ENCODE assay signal across 20 cellular contexts in genomic region chr4:20532096-20532495, GRCh38.
DNase-seq lines count a peak whose midpoint lies in the region; ATAC-seq and TF ChIP-seq lines count a peak whose summit lies in the region.
"Had no signal": no experiment of that assay in that cellular context is flagged by ENCODE, and none has a peak within 500 bp of the region (broad histone marks: within the 10 kb centered on the region; RNA-seq: fewer than 3 reads in every experiment).

No MANE protein-coding gene starts in this region.

- no peak for TF ChIP-seq POLR2A in ovary (IDR thresholded peaks at IDR 0.05)

- no peak overlapping the region for H3K4ac ChIP-seq in mesenchymal stem cell (ENCODE audit: low read depth in 1 of 2, low read length in 2 of 2)

- no peak overlapping the region for H2BK5ac ChIP-seq in mesenchymal stem cell (ENCODE audit: low read depth, low read length, poor library complexity, severe bottlenecking)

- H3K4me1 ChIP-seq in A673 (ENCODE audit: insufficient read depth, low read length, poor library complexity, severe bottlenecking) (peaks cover 14% of the 10 kb centered on the region), SJSA1 (replicated peaks) (peaks cover 57% of the 10 kb centered on the region), mesenchymal stem cell (ENCODE audit: control insufficient read depth, insufficient read depth, low read depth, low read length) (peaks cover 6% of the 10 kb centered on the region), ovary (ENCODE audit: insufficient read depth) (no peaks in the 10 kb centered on the region)

- H3K9ac ChIP-seq in mesenchymal stem cell (ENCODE audit: low read length): no peak overlapping the region
- H3K9ac ChIP-seq: KMS-11 had no signal

- TF ChIP-seq CTCF in A673 (conservative IDR thresholded peaks at IDR 0.05; ENCODE audit: low read depth, low read length): no peak
- no peak for TF ChIP-seq CTCF in HFFc6 (IDR thresholded peaks at IDR 0.05)
- TF ChIP-seq CTCF in ovary (IDR thresholded peaks at IDR 0.05): no peak

- POLR2A ChIA-PET in A673 (lab: Charles Lee; ENCODE audit: low non-redundant PET): interaction anchor here (0.6 kb wide), 1 partner anchor 281 kb away, joined by 3 read pairs; no protein-coding TSS in a partner anchor

- no peak overlapping the region for H4K8ac ChIP-seq in mesenchymal stem cell (ENCODE audit: low read length)

- no peak overlapping the region for H3K4me2 ChIP-seq in mesenchymal stem cell (ENCODE audit: low read length, poor library complexity, severe bottlenecking)
- H3K4me2 ChIP-seq: KMS-11 had no signal

- H3K27me3 ChIP-seq in A673 (replicated peaks; ENCODE audit: insufficient read depth, low read depth, low read length, poor library complexity) (no peaks in the 10 kb centered on the region), SJSA1 (replicated peaks) (no peaks in the 10 kb centered on the region), mesenchymal stem cell (ENCODE audit: control insufficient read depth in 1 of 2, insufficient read depth in 1 of 2, low read length in 2 of 2) (no peaks in the 10 kb centered on the region), ovary (no peaks in the 10 kb centered on the region)

- H3K27ac ChIP-seq in A673 (ENCODE audit: low read depth, low read length, poor library complexity, severe bottlenecking) (peak overlapping the region; percentile 10), SJSA1 (peak overlapping the region; percentile 84), mesenchymal stem cell (ENCODE audit: low read length, poor library complexity, severe bottlenecking) (peak overlapping the region; percentile 91), ovary (no peak overlapping the region)
- H3K27ac ChIP-seq: 22Rv1, C4-2B, KMS-11 had no signal

- no peak for ATAC-seq in HG03139 (IDR thresholded peaks at IDR 0.05; ENCODE audit: unreplicated experiment)

- H3K79me1 ChIP-seq in mesenchymal stem cell (replicated peaks; ENCODE audit: low read length, poor library complexity, severe bottlenecking): no peaks in the 10 kb centered on the region

- H2BK12ac ChIP-seq in mesenchymal stem cell (ENCODE audit: low read length in 2 of 2): no peak overlapping the region

- H3K23ac ChIP-seq in mesenchymal stem cell (ENCODE audit: low read length in 2 of 2): no peak overlapping the region

- no peak overlapping the region for H2AFZ ChIP-seq in mesenchymal stem cell (ENCODE audit: low read depth, low read length)

- H3K18ac ChIP-seq in mesenchymal stem cell (ENCODE audit: low read depth in 1 of 2, low read length in 2 of 2): no peak overlapping the region

- H2BK15ac ChIP-seq in mesenchymal stem cell (ENCODE audit: low read depth, poor library complexity, severe bottlenecking): no peak overlapping the region

- peaks cover 5% of the 10 kb centered on the region; the same call in 1 of the 2 replicates for H3K27me3 Mint-ChIP-seq in HFFc6 (ENCODE audit: insufficient read depth)
- H3K27me3 Mint-ChIP-seq in activated naive CD4-positive, alpha-beta T cell treated with anti-CD3 and anti-CD28 coated beads for 36 hours (ENCODE audit: low read depth): peaks cover 2% of the 10 kb centered on the region

- no peak overlapping the region for H2AK5ac ChIP-seq in mesenchymal stem cell (ENCODE audit: low read length, severe bottlenecking)

- H3K4me3 Mint-ChIP-seq in HFFc6: no peak overlapping the region
- no peak overlapping the region for H3K4me3 Mint-ChIP-seq in activated naive CD4-positive, alpha-beta T cell treated with anti-CD3 and anti-CD28 coated beads for 36 hours

- CTCF ChIA-PET in A673 (lab: Charles Lee): no interaction called here
- CTCF ChIA-PET in activated naive CD4-positive, alpha-beta T cell treated with anti-CD3 and anti-CD28 coated beads for 36 hours (lab: Charles Lee): no interaction called here

- intact Hi-C loops in A673 (cut with micrococcal nuclease; ENCODE audit: unreplicated experiment): no loop called here
- intact Hi-C loops in activated naive CD4-positive, alpha-beta T cell treated with anti-CD3 and anti-CD28 coated beads for 36 hours (cut with micrococcal nuclease): no loop called here
- intact Hi-C loops in ovary (cut with DNase I): loop anchor here in 1 of 4 donors (10.0 kb wide), 1 partner anchor 107 kb away; no protein-coding TSS in a partner anchor

- peaks cover 53% of the 10 kb centered on the region for H3K4me1 Mint-ChIP-seq in HFFc6 (ENCODE audit: low read depth)
- H3K4me1 Mint-ChIP-seq in activated naive CD4-positive, alpha-beta T cell treated with anti-CD3 and anti-CD28 coated beads for 36 hours (ENCODE audit: low read depth): no peaks in the 10 kb centered on the region

- H4K91ac ChIP-seq in mesenchymal stem cell (ENCODE audit: low read length): no peak overlapping the region

- H3K9me3 ChIP-seq in A673 (ENCODE audit: low read depth, low read length, poor library complexity, severe bottlenecking): no peaks in the 10 kb centered on the region
- no peaks in the 10 kb centered on the region for H3K9me3 ChIP-seq in SJSA1 (replicated peaks)
- H3K9me3 ChIP-seq in mesenchymal stem cell (ENCODE audit: control insufficient read depth, low read length): no peaks in the 10 kb centered on the region
- no peaks in the 10 kb centered on the region for H3K9me3 ChIP-seq in ovary

- H2BK120ac ChIP-seq in mesenchymal stem cell (ENCODE audit: low read depth, low read length): no peak overlapping the region

- peak overlapping the region; percentile 66; the same call in 1 of the 2 replicates for H3K27ac Mint-ChIP-seq in HFFc6
- no peak overlapping the region for H3K27ac Mint-ChIP-seq in activated naive CD4-positive, alpha-beta T cell treated with anti-CD3 and anti-CD28 coated beads for 36 hours

- H3K14ac ChIP-seq in mesenchymal stem cell (ENCODE audit: low read length in 2 of 2): no peak overlapping the region

- H3K9me3 Mint-ChIP-seq in HFFc6: no peaks in the 10 kb centered on the region
- no peaks in the 10 kb centered on the region for H3K9me3 Mint-ChIP-seq in activated naive CD4-positive, alpha-beta T cell treated with anti-CD3 and anti-CD28 coated beads for 36 hours

- H3K36me3 ChIP-seq in A673 (ENCODE audit: insufficient read depth, low read length, poor library complexity, severe bottlenecking) (no peaks in the 10 kb centered on the region), SJSA1 (peaks cover 23% of the 10 kb centered on the region), mesenchymal stem cell (ENCODE audit: control insufficient read depth in 1 of 2, insufficient read depth in 2 of 2, low read depth in 1 of 2, low read length in 2 of 2) (peaks cover 0 to 57% of the 10 kb centered on the region in 2 experiments), ovary (no peaks in the 10 kb centered on the region)

- BruUV-seq in A673 (replicated peaks; lab: Mats Ljungman, UMichigan): no TSS peak

- no peak overlapping the region for H3K4me3 ChIP-seq in A673 (ENCODE audit: low read depth, low read length, poor library complexity, severe bottlenecking)
- H3K4me3 ChIP-seq in SJSA1: no peak overlapping the region
- H3K4me3 ChIP-seq in mesenchymal stem cell (ENCODE audit: insufficient read depth in 1 of 2, low read depth in 1 of 2, low read length in 2 of 2): no peak overlapping the region
- H3K4me3 ChIP-seq in ovary: no peak overlapping the region
- H3K4me3 ChIP-seq: SK-N-MC had no signal

- no peak for TF ChIP-seq EP300 in ovary (IDR thresholded peaks at IDR 0.05)

- DNase-seq in A673 (ENCODE audit: low spot score) (peak; percentile 63), HFFc6 (no peak), SJSA1 (ENCODE audit: low read depth in 1 of 2, low spot score in 2 of 2) (no peak), mesenchymal stem cell (no peak), ovary (no peak), RPMI8226 (no peak)
- no peak for DNase-seq in activated naive CD4-positive, alpha-beta T cell treated with anti-CD3 and anti-CD28 coated beads for 36 hours
- DNase-seq: H7, MV-4-11, NCI-H1105 treated with DMSO at 0.1 percent for 48 hours, NCI-H2029 treated with DMSO at 0.1 percent for 48 hours, NCI-H345, OCI-M1, SHP77, SW 1271 had no signal

- H3K36me3 Mint-ChIP-seq in HFFc6 (ENCODE audit: low read depth): peaks cover 46% of the 10 kb centered on the region
- H3K36me3 Mint-ChIP-seq in activated naive CD4-positive, alpha-beta T cell treated with anti-CD3 and anti-CD28 coated beads for 36 hours (ENCODE audit: low read depth): no peaks in the 10 kb centered on the region

Comparison
In these comparisons a context has a peak if more than half of its experiments do, and no peak if none do; other contexts are left out.
1. H3K27ac ChIP-seq: peak in A673 (single experiment), SJSA1 (single experiment) and mesenchymal stem cell (single experiment); none in ovary (0 of 2).